In genomic region chr15:49152552-49153337, GRCh38 we compare ENCODE assay signal across 18 cellular contexts. TPM values are rescaled to one million over a fixed set of nuclear protein-coding genes. Genes with fewer than 3 reads are reported as not detected.
DNase-seq lines count a peak whose midpoint lies in the region; ATAC-seq, FAIRE-seq and TF ChIP-seq lines count a peak whose summit lies in the region.
"Had no signal": no experiment of that assay in that cellular context is flagged by ENCODE, and none has a peak within 500 bp of the region (broad histone marks: within the 10 kb centered on the region; RNA-seq: fewer than 3 reads in every experiment).

No MANE protein-coding gene starts in this region.

- ATAC-seq in A549, result no peak
- ATAC-seq in HG02885 (IDR thresholded peaks at IDR 0.05; ENCODE audit: poor library complexity, unreplicated experiment), result no peak
- ATAC-seq: gastrocnemius medialis, sciatic nerve had no signal

- H3K79me2 ChIP-seq in PC-9 (ENCODE audit: low read depth), result peaks cover 89% of the 10 kb centered on the region
- peaks cover 91% of the 10 kb centered on the region for H3K79me2 ChIP-seq in fibroblast of lung (ENCODE audit: control insufficient read depth, insufficient read depth, low read length)

- BruUV-seq in PC-9 (replicated peaks; lab: Mats Ljungman, UMichigan), result no TSS peak

- CTCF ChIA-PET in A549 (lab: Yijun Ruan, JAX), result interaction anchor here (0.6 kb wide), 1 partner anchor 291 kb away, joined by 3 read pairs; no protein-coding TSS in a partner anchor
- CTCF ChIA-PET in PC-9 (lab: Charles Lee), result no interaction called here

- TF ChIP-seq EP300 in A549 (IDR thresholded peaks at IDR 0.05) (no peak), tibial nerve (IDR thresholded peaks at IDR 0.05) (no peak)

- H4K20me1 ChIP-seq in PC-9 (ENCODE audit: insufficient read depth) (peaks cover 22% of the 10 kb centered on the region), fibroblast of lung (ENCODE audit: control insufficient read depth, extremely low read depth, insufficient read depth, low read length) (no peaks in the 10 kb centered on the region)

- H3K4me3 ChIP-seq in A549 (no peak overlapping the region), PC-9 (no peak overlapping the region), fibroblast of lung (replicated peaks in 1 of 4; ENCODE audit: control extremely low read depth in 1 of 4, insufficient read depth in 1 of 4, low read depth in 3 of 4, low read length in 4 of 4) (no peak overlapping the region), tibial nerve (no peak overlapping the region)

- POLR2A ChIA-PET in A549 (lab: Yijun Ruan, JAX), result no interaction called here
- POLR2A ChIA-PET in PC-9 (lab: Charles Lee; ENCODE audit: unreplicated experiment), result no interaction called here

- H3K9ac ChIP-seq in fibroblast of lung (ENCODE audit: insufficient read depth, low read length), result no peak overlapping the region
- H3K9ac ChIP-seq: BLaER1 had no signal

- FAIRE-seq in A549 (lab: Jason Lieb, UNC), result no peak
- FAIRE-seq: islet of Langerhans had no signal

- peaks cover 7% of the 10 kb centered on the region for H3F3A ChIP-seq in PC-9 (ENCODE audit: insufficient read depth, low read depth)

- in situ Hi-C loops in Caki2 (cut with HindIII; ENCODE audit: low pct_unique_long_range_greater_than_20kb, low sequenced_read_pairs), result no loop called here

- H2AFZ ChIP-seq in PC-9, result no peak overlapping the region
- no peak overlapping the region for H2AFZ ChIP-seq in fibroblast of lung (ENCODE audit: low read length)

- TF ChIP-seq POLR2A in A549 (IDR thresholded peaks at IDR 0.05; ENCODE audit: low read length), result no peak
- no peak for TF ChIP-seq POLR2A in tibial nerve (IDR thresholded peaks at IDR 0.05)

- H3K9me2 ChIP-seq in PC-9 (ENCODE audit: insufficient read depth), result no peaks in the 10 kb centered on the region

- H3K27me3 ChIP-seq in PC-9 (ENCODE audit: insufficient read depth, low read depth) (no peaks in the 10 kb centered on the region), fibroblast of lung (ENCODE audit: control insufficient read depth, insufficient read depth, low read length) (no peaks in the 10 kb centered on the region), tibial nerve (no peaks in the 10 kb centered on the region)
- H3K27me3 ChIP-seq: BLaER1, gastrocnemius medialis had no signal

- H3K36me3 ChIP-seq in PC-9 (ENCODE audit: low read depth) (no peaks in the 10 kb centered on the region; the same call in 1 of the 2 replicates), fibroblast of lung (ENCODE audit: control insufficient read depth, insufficient read depth, low read length) (no peaks in the 10 kb centered on the region), tibial nerve (no peaks in the 10 kb centered on the region)
- H3K36me3 ChIP-seq: gastrocnemius medialis had no signal

- 82% methylated on average over 9 of the region's 9 CpGs for WGBS in A549 (ENCODE audit: missing lambda C conversion rate)
- 89 to 93% methylated on average over 9 of the region's 9 CpGs for WGBS in tibial nerve, 2 donors

- no peak overlapping the region for H3K27ac ChIP-seq in A549
- H3K27ac ChIP-seq in PC-9, result no peak overlapping the region
- no peak overlapping the region for H3K27ac ChIP-seq in fibroblast of lung (ENCODE audit: insufficient read depth, low read length)
- H3K27ac ChIP-seq in tibial nerve, result no peak overlapping the region
- H3K27ac ChIP-seq: BLaER1, RWPE1 had no signal

- no peak for TF ChIP-seq RAD21 in A549 (conservative IDR thresholded peaks at IDR 0.05 in 1 of 2, IDR thresholded peaks at IDR 0.05 in 1 of 2)

- TF ChIP-seq CTCF in A549 (IDR thresholded peaks at IDR 0.05) (no peak), PC-9 (conservative IDR thresholded peaks at IDR 0.05) (no peak), fibroblast of lung (conservative IDR thresholded peaks at IDR 0.05 in 1 of 2, IDR thresholded peaks at IDR 0.05 in 1 of 2; ENCODE audit: low read depth in 1 of 2, low read length in 2 of 2) (no peak), tibial nerve (IDR thresholded peaks at IDR 0.05) (no peak)

- no peak for DNase-seq in A549 (ENCODE audit: low read depth in 1 of 2, low spot score in 1 of 2)
- peak; percentile 38 for DNase-seq in Caki2 (ENCODE audit: low read depth)
- DNase-seq in PC-9, result no peak
- peak in 1 of 2 donors; percentile 12 for DNase-seq in fibroblast of lung (ENCODE audit: low read depth in 2 of 2)
- no peak for DNase-seq in tibial nerve (ENCODE audit: low spot score in 2 of 2)
- no peak for DNase-seq in mesenteric fat pad (ENCODE audit: low spot score)
- DNase-seq in NCI-H1694 treated with DMSO at 0.1 percent for 48 hours (lab: John Stamatoyannopoulos, UW), result no peak
- DNase-seq: activated CD8-positive, alpha-beta memory T cell treated with anti-CD3 and anti-CD28 coated beads, Interleukin-2, amount 50 U/mL, for 48 hours; effector CD4-positive, alpha-beta T cell; gastrocnemius medialis; GF-D8; NCI-H146; NCI-H524 had no signal

- H3K4me2 ChIP-seq in A549 (peak overlapping the region; percentile 74; the same call in 2 of the 3 replicates), PC-9 (0 out of 2 replicates have a peak overlapping the region, but pooled peaks have one; percentile 10), fibroblast of lung (ENCODE audit: extremely low read depth, insufficient read depth, low read length) (peak overlapping the region; percentile 19)

- intact Hi-C loops in PC-9 (cut with micrococcal nuclease; ENCODE audit: unreplicated experiment), result loop anchor here (10.0 kb wide), 1 partner anchor 472 kb away; the partner anchor contains the start of genes DTWD1 and FAM227B

- H3K9me3 ChIP-seq in A549 (no peaks in the 10 kb centered on the region), PC-9 (ENCODE audit: insufficient read depth, low read depth) (no peaks in the 10 kb centered on the region), fibroblast of lung (ENCODE audit: control insufficient read depth, insufficient read depth, low read depth, low read length) (no peaks in the 10 kb centered on the region), tibial nerve (no peaks in the 10 kb centered on the region)
- H3K9me3 ChIP-seq: BLaER1, gastrocnemius medialis had no signal

- H3K4me1 ChIP-seq in A549 (peaks cover 23% of the 10 kb centered on the region; the same call in 1 of the 3 replicates), PC-9 (replicated peaks; ENCODE audit: insufficient read depth) (peaks cover 29% of the 10 kb centered on the region), fibroblast of lung (ENCODE audit: control insufficient read depth, extremely low read depth, insufficient read depth, low read length) (no peaks in the 10 kb centered on the region), tibial nerve (peaks cover 3 to 85% (median 18%) of the 10 kb centered on the region in 4 donors)

TF ChIP-seq in A549, 52 proteins besides CTCF, POLR2A, EP300 and RAD21:
- TF ChIP-seq FOXS1 (CRISPR knock-in tag; IDR thresholded peaks at IDR 0.05), result no peak
- TF ChIP-seq RCOR1 (IDR thresholded peaks at IDR 0.05; ENCODE audit: low read depth, low read length), result no peak
- TF ChIP-seq, protein P1, sequence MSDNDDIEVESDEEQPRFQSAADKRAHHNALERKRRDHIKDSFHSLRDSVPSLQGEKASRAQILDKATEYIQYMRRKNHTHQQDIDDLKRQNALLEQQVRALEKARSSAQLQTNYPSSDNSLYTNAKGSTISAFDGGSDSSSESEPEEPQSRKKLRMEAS (IDR thresholded peaks at IDR 0.05), result no peak
- TF ChIP-seq NR3C1 (IDR thresholded peaks at IDR 0.05), result no peak
- no peak for TF ChIP-seq BHLHE40 (IDR thresholded peaks at IDR 0.05; ENCODE audit: low read depth, low read length)
- TF ChIP-seq TP53 (CRISPR knock-in tag; IDR thresholded peaks at IDR 0.05), result no peak
- TF ChIP-seq HOXB13 (CRISPR knock-in tag; IDR thresholded peaks at IDR 0.05; ENCODE audit: low read depth), result no peak
- no peak for TF ChIP-seq CHD4 (IDR thresholded peaks at IDR 0.05; ENCODE audit: borderline replicate concordance)
TF ChIP-seq in A549: peak in this region for 0.

RNA-seq across cellular contexts. Expression of gene COPS2, which starts 2.7 kb away (rescaled TPM):
- polyA plus RNA-seq in A549 (2011; rRNA removed) (49.9 and 66.6 TPM in 2 replicates), A549 (2017; fragmentation: RNase III; extraction: RNeasy Plus Mini Kit Qiagen cat#74134 plus additional on column Dnase treatment) (64.6 to 78.2 TPM (median 64.8 TPM) in 3 replicates), fibroblast of lung (84.9 and 98.1 TPM in 2 replicates)
- 12.6 and 13.8 TPM in 2 replicates for polyA plus RNA-seq in A549 (2012; cell fraction: cytosol; rRNA removed)
- 4.4 and 5.2 TPM in 2 replicates for polyA plus RNA-seq in A549 (2012; cell fraction: nucleus; rRNA removed)
- 15.0 and 16.3 TPM in 2 replicates for polyA minus RNA-seq in A549 (2011; rRNA and poly(A)+ RNA removed)
- 64.1 and 68.9 TPM in 2 replicates for total RNA-seq in Caki2 (2014; rRNA removed; shearing (Covaris generic); ENCODE audit: low replicate concordance)
- total RNA-seq in PC-9 (2021) (47.8 and 71.8 TPM in 2 replicates), fibroblast of lung (92.2 and 103 TPM in 2 replicates), tibial nerve (10 to 100 TPM; 57.1 to 88.5 (median 67.7) TPM), mesenteric fat pad (78.9 TPM)
- polyA plus RNA-seq in fibroblast of lung (2012), result 78.4 and 82.5 TPM in 2 replicates
- polyA minus RNA-seq in fibroblast of lung (ENCODE audit: low replicate concordance), result 3.1 and 4.1 TPM in 2 replicates

RNA-seq across cellular contexts. Expression of gene GALK2, which starts 17.3 kb away (rescaled TPM):
- polyA plus RNA-seq in A549 (2011; rRNA removed) (40.5 and 44.7 TPM in 2 replicates), A549 (2017; fragmentation: RNase III; extraction: RNeasy Plus Mini Kit Qiagen cat#74134 plus additional on column Dnase treatment) (22.8 to 26.8 TPM (median 23.7 TPM) in 3 replicates), fibroblast of lung (35.0 and 37.5 TPM in 2 replicates)
- 18.6 and 19.2 TPM in 2 replicates for polyA plus RNA-seq in A549 (2012; cell fraction: cytosol; rRNA removed)
- 14.2 and 16.0 TPM in 2 replicates for polyA plus RNA-seq in A549 (2012; cell fraction: nucleus; rRNA removed)
- 32.1 and 44.6 TPM in 2 replicates for polyA minus RNA-seq in A549 (2011; rRNA and poly(A)+ RNA removed)
- total RNA-seq in Caki2 (2014; rRNA removed; shearing (Covaris generic); ENCODE audit: low replicate concordance), result 14.7 and 44.2 TPM in 2 replicates
- total RNA-seq in PC-9 (2021) (28.9 and 29.0 TPM in 2 replicates), fibroblast of lung (62.4 and 74.5 TPM in 2 replicates), tibial nerve (10 to 100 TPM; 34.5 to 56.6 (median 47.4) TPM), mesenteric fat pad (25.0 TPM)
- 25.4 and 26.0 TPM in 2 replicates for polyA plus RNA-seq in fibroblast of lung (2012)
- polyA minus RNA-seq in fibroblast of lung (ENCODE audit: low replicate concordance), result 19.6 and 24.5 TPM in 2 replicates

Comparison
In these comparisons a context has a peak if more than half of its experiments do, and no peak if none do; other contexts are left out.
1. H3K4me2 ChIP-seq: peak in every context shown above with its lines; median percentile 74 in A549; 19 in fibroblast of lung; 10 in PC-9.